8 cellular contexts compared by ENCODE assay signal in genomic region chr1:40059292-40059959, GRCh38. TPM values are rescaled to one million over a fixed set of nuclear protein-coding genes. Genes with fewer than 3 reads are reported as not detected.
DNase-seq lines count a peak whose midpoint lies in the region; ATAC-seq and TF ChIP-seq lines count a peak whose summit lies in the region.

No MANE protein-coding gene starts in this region.

- peaks cover 20% of the 10 kb centered on the region for H3K4me1 ChIP-seq in HUES6 (ENCODE audit: control insufficient read depth, insufficient read depth, low read length)

- DNase-seq in GM12865 (ENCODE audit: low read depth) (peak; percentile 57), left cardiac atrium (no peak), dedifferentiated amniotic fluid mesenchymal stem cell (ENCODE audit: extremely low spot score) (no peak)

- peaks cover 91% of the 10 kb centered on the region for H3K4me1 Mint-ChIP-seq in stimulated activated naive CD8-positive, alpha-beta T cell treated with anti-CD3 and anti-CD28 coated beads, Interleukin-15, Interleukin-2, amounts not matched to agents 100 ng/mL and 50 ng/mL, for 24 hours (ENCODE audit: low read depth)

- H3K4me3 ChIP-seq in GM12865 (ENCODE audit: low read depth, low read length) (peak overlapping the region; percentile 21), HUES6 (ENCODE audit: low read depth, low read length) (no peak overlapping the region)

- H3K27ac Mint-ChIP-seq in stimulated activated naive CD8-positive, alpha-beta T cell treated with anti-CD3 and anti-CD28 coated beads, Interleukin-15, Interleukin-2, amounts not matched to agents 100 ng/mL and 50 ng/mL, for 24 hours = peak overlapping the region; percentile 92

- no peaks in the 10 kb centered on the region for H3K9me3 Mint-ChIP-seq in stimulated activated naive CD8-positive, alpha-beta T cell treated with anti-CD3 and anti-CD28 coated beads, Interleukin-15, Interleukin-2, amounts not matched to agents 100 ng/mL and 50 ng/mL, for 24 hours

- H3K27me3 ChIP-seq in HUES6 (ENCODE audit: control insufficient read depth, insufficient read depth, low read length) = no peaks in the 10 kb centered on the region

- ATAC-seq in left cardiac atrium (peak; percentile 56 to 75), GM19328 (IDR thresholded peaks at IDR 0.05; ENCODE audit: unreplicated experiment) (no peak), HG02870 (IDR thresholded peaks at IDR 0.05; ENCODE audit: unreplicated experiment) (no peak)

- peaks cover 70% of the 10 kb centered on the region for H3K36me3 ChIP-seq in HUES6 (ENCODE audit: control insufficient read depth, insufficient read depth, low read length)

- H3K36me3 Mint-ChIP-seq in stimulated activated naive CD8-positive, alpha-beta T cell treated with anti-CD3 and anti-CD28 coated beads, Interleukin-15, Interleukin-2, amounts not matched to agents 100 ng/mL and 50 ng/mL, for 24 hours (ENCODE audit: low read depth) = peaks cover 81% of the 10 kb centered on the region

- H3K27me3 Mint-ChIP-seq in stimulated activated naive CD8-positive, alpha-beta T cell treated with anti-CD3 and anti-CD28 coated beads, Interleukin-15, Interleukin-2, amounts not matched to agents 100 ng/mL and 50 ng/mL, for 24 hours = no peaks in the 10 kb centered on the region

- H3K9ac ChIP-seq in HUES6 (ENCODE audit: low read length) = no peak overlapping the region

- H3K27ac ChIP-seq in HUES6 (ENCODE audit: low read depth, low read length) (peak overlapping the region; percentile 84), VCaP (peak overlapping the region; percentile 59)

- H3K9me3 ChIP-seq in HUES6 (ENCODE audit: control insufficient read depth, insufficient read depth, low read depth, low read length) = no peaks in the 10 kb centered on the region

- intact Hi-C loops in left cardiac atrium (cut with DNase I) = no loop called here

- TF ChIP-seq CTCF in GM12865 (IDR thresholded peaks at IDR 0.05; ENCODE audit: insufficient read depth, low read depth, low read length, missing control alignments) (peak; percentile 6), VCaP (conservative IDR thresholded peaks at IDR 0.05) (no peak)

- H3K4me3 Mint-ChIP-seq in stimulated activated naive CD8-positive, alpha-beta T cell treated with anti-CD3 and anti-CD28 coated beads, Interleukin-15, Interleukin-2, amounts not matched to agents 100 ng/mL and 50 ng/mL, for 24 hours = peak overlapping the region; percentile 75

RNA-seq across cellular contexts. Expression of gene CAP1, which starts 18.9 kb away (rescaled TPM):
- 100 to 1,000 TPM; 133 to 179 TPM for total RNA-seq in left cardiac atrium

RNA-seq across cellular contexts. Expression of gene PPT1, which starts 37.6 kb away (rescaled TPM):
- total RNA-seq in left cardiac atrium = 10 to 100 TPM; 51.7 to 64.7 TPM

Comparison
In these comparisons a context has a peak if more than half of its experiments do, and no peak if none do; other contexts are left out.
1. ATAC-seq: peak in left cardiac atrium (2 of 2); none in GM19328 (single experiment) and HG02870 (single experiment).